Comparison of ENCODE assay signal across 1 cellular context in the genomic region with DNA sequence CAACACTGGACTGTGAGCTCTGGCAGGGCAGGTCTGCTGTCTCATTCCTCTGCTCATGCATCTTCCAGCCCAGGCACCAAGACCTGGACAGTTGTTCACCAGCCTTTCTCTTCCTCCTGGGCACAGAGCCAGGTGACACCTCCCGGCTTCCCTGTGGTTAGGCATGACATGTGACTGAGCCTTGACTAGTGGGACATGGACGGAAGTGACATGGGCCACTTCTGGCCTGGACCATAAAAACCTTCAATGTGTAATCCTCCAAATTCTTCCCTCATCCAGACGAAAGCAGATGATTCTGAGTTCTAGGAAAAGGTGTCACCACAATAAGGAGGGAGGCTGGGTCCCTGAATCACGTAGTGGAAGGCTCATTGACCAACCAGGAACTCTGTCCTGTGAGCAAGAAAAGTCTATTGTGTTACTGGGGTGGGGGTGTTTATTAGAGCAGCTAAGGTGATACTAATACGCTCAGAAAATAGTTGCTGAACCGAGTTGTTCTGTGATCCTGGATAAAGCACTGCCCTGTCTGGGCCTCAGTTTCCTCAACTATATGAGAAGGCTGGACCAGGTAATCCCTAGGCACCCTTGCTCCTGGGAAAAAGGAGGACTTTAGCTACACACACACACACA.
TF ChIP-seq lines count a peak whose summit lies in the region.

No MANE protein-coding gene starts in this region.

TF ChIP-seq in HepG2, 621 proteins besides CTCF, POLR2A, EP300 and RAD21 (continued from another document):
- TF ChIP-seq, protein P1, sequence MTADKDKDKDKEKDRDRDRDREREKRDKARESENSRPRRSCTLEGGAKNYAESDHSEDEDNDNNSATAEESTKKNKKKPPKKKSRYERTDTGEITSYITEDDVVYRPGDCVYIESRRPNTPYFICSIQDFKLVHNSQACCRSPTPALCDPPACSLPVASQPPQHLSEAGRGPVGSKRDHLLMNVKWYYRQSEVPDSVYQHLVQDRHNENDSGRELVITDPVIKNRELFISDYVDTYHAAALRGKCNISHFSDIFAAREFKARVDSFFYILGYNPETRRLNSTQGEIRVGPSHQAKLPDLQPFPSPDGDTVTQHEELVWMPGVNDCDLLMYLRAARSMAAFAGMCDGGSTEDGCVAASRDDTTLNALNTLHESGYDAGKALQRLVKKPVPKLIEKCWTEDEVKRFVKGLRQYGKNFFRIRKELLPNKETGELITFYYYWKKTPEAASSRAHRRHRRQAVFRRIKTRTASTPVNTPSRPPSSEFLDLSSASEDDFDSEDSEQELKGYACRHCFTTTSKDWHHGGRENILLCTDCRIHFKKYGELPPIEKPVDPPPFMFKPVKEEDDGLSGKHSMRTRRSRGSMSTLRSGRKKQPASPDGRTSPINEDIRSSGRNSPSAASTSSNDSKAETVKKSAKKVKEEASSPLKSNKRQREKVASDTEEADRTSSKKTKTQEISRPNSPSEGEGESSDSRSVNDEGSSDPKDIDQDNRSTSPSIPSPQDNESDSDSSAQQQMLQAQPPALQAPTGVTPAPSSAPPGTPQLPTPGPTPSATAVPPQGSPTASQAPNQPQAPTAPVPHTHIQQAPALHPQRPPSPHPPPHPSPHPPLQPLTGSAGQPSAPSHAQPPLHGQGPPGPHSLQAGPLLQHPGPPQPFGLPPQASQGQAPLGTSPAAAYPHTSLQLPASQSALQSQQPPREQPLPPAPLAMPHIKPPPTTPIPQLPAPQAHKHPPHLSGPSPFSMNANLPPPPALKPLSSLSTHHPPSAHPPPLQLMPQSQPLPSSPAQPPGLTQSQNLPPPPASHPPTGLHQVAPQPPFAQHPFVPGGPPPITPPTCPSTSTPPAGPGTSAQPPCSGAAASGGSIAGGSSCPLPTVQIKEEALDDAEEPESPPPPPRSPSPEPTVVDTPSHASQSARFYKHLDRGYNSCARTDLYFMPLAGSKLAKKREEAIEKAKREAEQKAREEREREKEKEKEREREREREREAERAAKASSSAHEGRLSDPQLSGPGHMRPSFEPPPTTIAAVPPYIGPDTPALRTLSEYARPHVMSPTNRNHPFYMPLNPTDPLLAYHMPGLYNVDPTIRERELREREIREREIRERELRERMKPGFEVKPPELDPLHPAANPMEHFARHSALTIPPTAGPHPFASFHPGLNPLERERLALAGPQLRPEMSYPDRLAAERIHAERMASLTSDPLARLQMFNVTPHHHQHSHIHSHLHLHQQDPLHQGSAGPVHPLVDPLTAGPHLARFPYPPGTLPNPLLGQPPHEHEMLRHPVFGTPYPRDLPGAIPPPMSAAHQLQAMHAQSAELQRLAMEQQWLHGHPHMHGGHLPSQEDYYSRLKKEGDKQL (CRISPR knock-in tag; IDR thresholded peaks at IDR 0.05; ENCODE audit: low read depth), result no peak
- TF ChIP-seq, protein P2, sequence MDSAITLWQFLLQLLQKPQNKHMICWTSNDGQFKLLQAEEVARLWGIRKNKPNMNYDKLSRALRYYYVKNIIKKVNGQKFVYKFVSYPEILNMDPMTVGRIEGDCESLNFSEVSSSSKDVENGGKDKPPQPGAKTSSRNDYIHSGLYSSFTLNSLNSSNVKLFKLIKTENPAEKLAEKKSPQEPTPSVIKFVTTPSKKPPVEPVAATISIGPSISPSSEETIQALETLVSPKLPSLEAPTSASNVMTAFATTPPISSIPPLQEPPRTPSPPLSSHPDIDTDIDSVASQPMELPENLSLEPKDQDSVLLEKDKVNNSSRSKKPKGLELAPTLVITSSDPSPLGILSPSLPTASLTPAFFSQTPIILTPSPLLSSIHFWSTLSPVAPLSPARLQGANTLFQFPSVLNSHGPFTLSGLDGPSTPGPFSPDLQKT (CRISPR knock-in tag; IDR thresholded peaks at IDR 0.05; ENCODE audit: borderline replicate concordance), result no peak
- TF ChIP-seq, protein P3, sequence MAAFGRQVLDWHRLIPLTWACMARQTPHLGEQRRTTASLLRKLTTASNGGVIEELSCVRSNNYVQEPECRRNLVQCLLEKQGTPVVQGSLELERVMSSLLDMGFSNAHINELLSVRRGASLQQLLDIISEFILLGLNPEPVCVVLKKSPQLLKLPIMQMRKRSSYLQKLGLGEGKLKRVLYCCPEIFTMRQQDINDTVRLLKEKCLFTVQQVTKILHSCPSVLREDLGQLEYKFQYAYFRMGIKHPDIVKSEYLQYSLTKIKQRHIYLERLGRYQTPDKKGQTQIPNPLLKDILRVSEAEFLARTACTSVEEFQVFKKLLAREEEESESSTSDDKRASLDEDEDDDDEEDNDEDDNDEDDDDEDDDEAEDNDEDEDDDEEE (CRISPR knock-in tag; IDR thresholded peaks at IDR 0.05), result no peak
- TF ChIP-seq, protein P4, sequence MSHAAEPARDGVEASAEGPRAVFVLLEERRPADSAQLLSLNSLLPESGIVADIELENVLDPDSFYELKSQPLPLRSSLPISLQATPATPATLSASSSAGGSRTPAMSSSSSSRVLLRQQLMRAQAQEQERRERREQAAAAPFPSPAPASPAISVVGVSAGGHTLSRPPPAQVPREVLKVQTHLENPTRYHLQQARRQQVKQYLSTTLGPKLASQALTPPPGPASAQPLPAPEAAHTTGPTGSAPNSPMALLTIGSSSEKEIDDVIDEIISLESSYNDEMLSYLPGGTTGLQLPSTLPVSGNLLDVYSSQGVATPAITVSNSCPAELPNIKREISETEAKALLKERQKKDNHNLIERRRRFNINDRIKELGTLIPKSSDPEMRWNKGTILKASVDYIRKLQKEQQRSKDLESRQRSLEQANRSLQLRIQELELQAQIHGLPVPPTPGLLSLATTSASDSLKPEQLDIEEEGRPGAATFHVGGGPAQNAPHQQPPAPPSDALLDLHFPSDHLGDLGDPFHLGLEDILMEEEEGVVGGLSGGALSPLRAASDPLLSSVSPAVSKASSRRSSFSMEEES (CRISPR knock-in tag; IDR thresholded peaks at IDR 0.05), result peak; percentile 52; the same call in 1 of the 2 replicates
- TF ChIP-seq, protein P5, sequence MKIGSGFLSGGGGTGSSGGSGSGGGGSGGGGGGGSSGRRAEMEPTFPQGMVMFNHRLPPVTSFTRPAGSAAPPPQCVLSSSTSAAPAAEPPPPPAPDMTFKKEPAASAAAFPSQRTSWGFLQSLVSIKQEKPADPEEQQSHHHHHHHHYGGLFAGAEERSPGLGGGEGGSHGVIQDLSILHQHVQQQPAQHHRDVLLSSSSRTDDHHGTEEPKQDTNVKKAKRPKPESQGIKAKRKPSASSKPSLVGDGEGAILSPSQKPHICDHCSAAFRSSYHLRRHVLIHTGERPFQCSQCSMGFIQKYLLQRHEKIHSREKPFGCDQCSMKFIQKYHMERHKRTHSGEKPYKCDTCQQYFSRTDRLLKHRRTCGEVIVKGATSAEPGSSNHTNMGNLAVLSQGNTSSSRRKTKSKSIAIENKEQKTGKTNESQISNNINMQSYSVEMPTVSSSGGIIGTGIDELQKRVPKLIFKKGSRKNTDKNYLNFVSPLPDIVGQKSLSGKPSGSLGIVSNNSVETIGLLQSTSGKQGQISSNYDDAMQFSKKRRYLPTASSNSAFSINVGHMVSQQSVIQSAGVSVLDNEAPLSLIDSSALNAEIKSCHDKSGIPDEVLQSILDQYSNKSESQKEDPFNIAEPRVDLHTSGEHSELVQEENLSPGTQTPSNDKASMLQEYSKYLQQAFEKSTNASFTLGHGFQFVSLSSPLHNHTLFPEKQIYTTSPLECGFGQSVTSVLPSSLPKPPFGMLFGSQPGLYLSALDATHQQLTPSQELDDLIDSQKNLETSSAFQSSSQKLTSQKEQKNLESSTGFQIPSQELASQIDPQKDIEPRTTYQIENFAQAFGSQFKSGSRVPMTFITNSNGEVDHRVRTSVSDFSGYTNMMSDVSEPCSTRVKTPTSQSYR (CRISPR knock-in tag; IDR thresholded peaks at IDR 0.05; ENCODE audit: borderline replicate concordance), result no peak
- TF ChIP-seq ZNF12 (CRISPR knock-in tag; IDR thresholded peaks at IDR 0.05) (peak; percentile 94), SMC3 (IDR thresholded peaks at IDR 0.05; ENCODE audit: low read length) (no peak), ZNF788 (CRISPR knock-in tag; IDR thresholded peaks at IDR 0.05; ENCODE audit: borderline replicate concordance) (no peak), ZNF138 (CRISPR knock-in tag; IDR thresholded peaks at IDR 0.05; ENCODE audit: low read depth) (no peak), TBX3 (IDR thresholded peaks at IDR 0.05; ENCODE audit: borderline replicate concordance) (no peak), HNRNPL (IDR thresholded peaks at IDR 0.05; ENCODE audit: low read depth, low read length) (no peak), AKAP8 (CRISPR knock-in tag; IDR thresholded peaks at IDR 0.05) (no peak)
- TF ChIP-seq, protein P6, sequence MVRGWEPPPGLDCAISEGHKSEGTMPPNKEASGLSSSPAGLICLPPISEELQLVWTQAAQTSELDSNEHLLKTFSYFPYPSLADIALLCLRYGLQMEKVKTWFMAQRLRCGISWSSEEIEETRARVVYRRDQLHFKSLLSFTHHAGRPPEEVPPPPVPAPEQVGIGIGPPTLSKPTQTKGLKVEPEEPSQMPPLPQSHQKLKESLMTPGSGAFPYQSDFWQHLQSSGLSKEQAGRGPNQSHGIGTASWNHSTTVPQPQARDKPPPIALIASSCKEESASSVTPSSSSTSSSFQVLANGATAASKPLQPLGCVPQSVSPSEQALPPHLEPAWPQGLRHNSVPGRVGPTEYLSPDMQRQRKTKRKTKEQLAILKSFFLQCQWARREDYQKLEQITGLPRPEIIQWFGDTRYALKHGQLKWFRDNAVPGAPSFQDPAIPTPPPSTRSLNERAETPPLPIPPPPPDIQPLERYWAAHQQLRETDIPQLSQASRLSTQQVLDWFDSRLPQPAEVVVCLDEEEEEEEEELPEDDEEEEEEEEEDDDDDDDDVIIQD (CRISPR knock-in tag; IDR thresholded peaks at IDR 0.05; ENCODE audit: low read depth), result no peak
- TF ChIP-seq, protein P7, sequence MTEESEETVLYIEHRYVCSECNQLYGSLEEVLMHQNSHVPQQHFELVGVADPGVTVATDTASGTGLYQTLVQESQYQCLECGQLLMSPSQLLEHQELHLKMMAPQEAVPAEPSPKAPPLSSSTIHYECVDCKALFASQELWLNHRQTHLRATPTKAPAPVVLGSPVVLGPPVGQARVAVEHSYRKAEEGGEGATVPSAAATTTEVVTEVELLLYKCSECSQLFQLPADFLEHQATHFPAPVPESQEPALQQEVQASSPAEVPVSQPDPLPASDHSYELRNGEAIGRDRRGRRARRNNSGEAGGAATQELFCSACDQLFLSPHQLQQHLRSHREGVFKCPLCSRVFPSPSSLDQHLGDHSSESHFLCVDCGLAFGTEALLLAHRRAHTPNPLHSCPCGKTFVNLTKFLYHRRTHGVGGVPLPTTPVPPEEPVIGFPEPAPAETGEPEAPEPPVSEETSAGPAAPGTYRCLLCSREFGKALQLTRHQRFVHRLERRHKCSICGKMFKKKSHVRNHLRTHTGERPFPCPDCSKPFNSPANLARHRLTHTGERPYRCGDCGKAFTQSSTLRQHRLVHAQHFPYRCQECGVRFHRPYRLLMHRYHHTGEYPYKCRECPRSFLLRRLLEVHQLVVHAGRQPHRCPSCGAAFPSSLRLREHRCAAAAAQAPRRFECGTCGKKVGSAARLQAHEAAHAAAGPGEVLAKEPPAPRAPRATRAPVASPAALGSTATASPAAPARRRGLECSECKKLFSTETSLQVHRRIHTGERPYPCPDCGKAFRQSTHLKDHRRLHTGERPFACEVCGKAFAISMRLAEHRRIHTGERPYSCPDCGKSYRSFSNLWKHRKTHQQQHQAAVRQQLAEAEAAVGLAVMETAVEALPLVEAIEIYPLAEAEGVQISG (CRISPR knock-in tag; IDR thresholded peaks at IDR 0.05), result 0 out of 2 replicates have a peak, but pooled peaks have one; percentile 30
- TF ChIP-seq, protein P8, sequence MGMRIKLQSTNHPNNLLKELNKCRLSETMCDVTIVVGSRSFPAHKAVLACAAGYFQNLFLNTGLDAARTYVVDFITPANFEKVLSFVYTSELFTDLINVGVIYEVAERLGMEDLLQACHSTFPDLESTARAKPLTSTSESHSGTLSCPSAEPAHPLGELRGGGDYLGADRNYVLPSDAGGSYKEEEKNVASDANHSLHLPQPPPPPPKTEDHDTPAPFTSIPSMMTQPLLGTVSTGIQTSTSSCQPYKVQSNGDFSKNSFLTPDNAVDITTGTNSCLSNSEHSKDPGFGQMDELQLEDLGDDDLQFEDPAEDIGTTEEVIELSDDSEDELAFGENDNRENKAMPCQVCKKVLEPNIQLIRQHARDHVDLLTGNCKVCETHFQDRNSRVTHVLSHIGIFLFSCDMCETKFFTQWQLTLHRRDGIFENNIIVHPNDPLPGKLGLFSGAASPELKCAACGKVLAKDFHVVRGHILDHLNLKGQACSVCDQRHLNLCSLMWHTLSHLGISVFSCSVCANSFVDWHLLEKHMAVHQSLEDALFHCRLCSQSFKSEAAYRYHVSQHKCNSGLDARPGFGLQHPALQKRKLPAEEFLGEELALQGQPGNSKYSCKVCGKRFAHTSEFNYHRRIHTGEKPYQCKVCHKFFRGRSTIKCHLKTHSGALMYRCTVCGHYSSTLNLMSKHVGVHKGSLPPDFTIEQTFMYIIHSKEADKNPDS (CRISPR knock-in tag; IDR thresholded peaks at IDR 0.05), result no peak
- TF ChIP-seq, protein P9, sequence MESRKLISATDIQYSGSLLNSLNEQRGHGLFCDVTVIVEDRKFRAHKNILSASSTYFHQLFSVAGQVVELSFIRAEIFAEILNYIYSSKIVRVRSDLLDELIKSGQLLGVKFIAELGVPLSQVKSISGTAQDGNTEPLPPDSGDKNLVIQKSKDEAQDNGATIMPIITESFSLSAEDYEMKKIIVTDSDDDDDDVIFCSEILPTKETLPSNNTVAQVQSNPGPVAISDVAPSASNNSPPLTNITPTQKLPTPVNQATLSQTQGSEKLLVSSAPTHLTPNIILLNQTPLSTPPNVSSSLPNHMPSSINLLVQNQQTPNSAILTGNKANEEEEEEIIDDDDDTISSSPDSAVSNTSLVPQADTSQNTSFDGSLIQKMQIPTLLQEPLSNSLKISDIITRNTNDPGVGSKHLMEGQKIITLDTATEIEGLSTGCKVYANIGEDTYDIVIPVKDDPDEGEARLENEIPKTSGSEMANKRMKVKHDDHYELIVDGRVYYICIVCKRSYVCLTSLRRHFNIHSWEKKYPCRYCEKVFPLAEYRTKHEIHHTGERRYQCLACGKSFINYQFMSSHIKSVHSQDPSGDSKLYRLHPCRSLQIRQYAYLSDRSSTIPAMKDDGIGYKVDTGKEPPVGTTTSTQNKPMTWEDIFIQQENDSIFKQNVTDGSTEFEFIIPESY (CRISPR knock-in tag; IDR thresholded peaks at IDR 0.05), result no peak
- TF ChIP-seq, protein P10, sequence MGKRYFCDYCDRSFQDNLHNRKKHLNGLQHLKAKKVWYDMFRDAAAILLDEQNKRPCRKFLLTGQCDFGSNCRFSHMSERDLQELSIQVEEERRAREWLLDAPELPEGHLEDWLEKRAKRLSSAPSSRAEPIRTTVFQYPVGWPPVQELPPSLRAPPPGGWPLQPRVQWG (CRISPR knock-in tag; IDR thresholded peaks at IDR 0.05; ENCODE audit: borderline replicate concordance, low read depth), result no peak
